ENCODE assay signal across 9 cellular contexts in the genomic region with DNA sequence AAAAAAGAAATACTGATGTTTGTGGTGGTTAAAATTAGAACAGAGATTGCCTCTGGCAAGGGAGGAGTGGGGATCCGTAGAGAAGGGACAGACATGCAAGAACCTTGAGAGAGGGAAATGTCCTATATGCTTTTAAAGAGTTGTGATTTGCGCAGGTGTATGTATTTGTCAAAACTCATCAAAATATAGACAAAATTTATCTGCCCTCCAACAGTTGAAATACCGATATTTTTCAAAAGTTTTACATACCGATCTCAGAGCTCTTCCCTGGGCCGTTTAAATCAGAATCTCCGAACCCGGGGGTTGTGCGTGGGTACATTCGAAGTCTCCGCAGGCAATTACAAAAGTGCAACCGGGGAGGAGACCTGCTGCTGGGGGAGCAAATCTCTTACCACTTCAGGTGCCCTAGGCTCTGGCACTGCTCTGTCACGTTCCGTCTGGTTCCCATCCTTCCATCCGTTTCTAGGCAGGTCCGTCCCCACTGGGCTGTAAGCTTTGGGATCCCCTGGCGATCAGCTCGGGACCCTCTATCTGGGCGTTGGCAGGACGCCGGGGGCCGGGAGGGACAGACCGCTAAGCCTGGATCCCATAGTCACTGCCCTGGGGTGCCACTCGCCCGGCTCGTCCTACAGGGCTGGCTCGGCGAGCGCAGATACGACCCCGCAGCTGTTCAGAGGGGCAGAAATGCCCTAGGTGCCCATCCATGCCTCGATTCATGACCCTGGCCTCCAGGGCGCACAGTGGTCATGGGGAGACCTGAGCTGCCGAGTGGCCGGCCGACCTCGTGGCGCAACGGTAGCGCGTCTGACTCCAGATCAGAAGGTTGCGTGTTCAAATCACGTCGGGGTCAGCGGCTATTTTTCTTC. TPM values are rescaled to one million over a fixed set of nuclear protein-coding genes. Genes with fewer than 3 reads are reported as not detected.
A peak's percentile ranks its signal among the peaks of the same experiment; 100 is the strongest.
DNase-seq lines count a peak whose midpoint lies in the region; ATAC-seq and TF ChIP-seq lines count a peak whose summit lies in the region.
"Had no signal": no experiment of that assay in that cellular context is flagged by ENCODE, and none has a peak within 500 bp of the region (broad histone marks: within the 10 kb centered on the region; RNA-seq: fewer than 3 reads in every experiment).

No MANE protein-coding gene starts in this region.

- no peak for TF ChIP-seq CTCF in CD4-positive, alpha-beta T cell (IDR thresholded peaks at IDR 0.05)
- TF ChIP-seq CTCF in HFFc6 (IDR thresholded peaks at IDR 0.05), result no peak
- TF ChIP-seq CTCF in endothelial cell (IDR thresholded peaks at IDR 0.05; ENCODE audit: unreplicated experiment), result no peak

- H3K36me3 ChIP-seq in mesodermal cell (ENCODE audit: control insufficient read depth, insufficient read depth, low read length), result no peaks in the 10 kb centered on the region

- no peaks in the 10 kb centered on the region for H3K27me3 ChIP-seq in CD4-positive, alpha-beta T cell (ENCODE audit: control insufficient read depth, insufficient read depth, low read length)

- WGBS in mesodermal cell (ENCODE audit: insufficient coverage in 2 of 2), 2 experiments, result 2% methylated on average over 29 to 42 of the region's 44 CpGs

- H3K4me1 Mint-ChIP-seq in CD4-positive, alpha-beta T cell (ENCODE audit: low read depth), result peaks cover 16% of the 10 kb centered on the region
- H3K4me1 Mint-ChIP-seq in HFFc6 (ENCODE audit: low read depth) (peaks cover 10% of the 10 kb centered on the region), endothelial cell (ENCODE audit: unreplicated experiment) (peaks cover 24% of the 10 kb centered on the region)

- no peak overlapping the region for H3K4me3 Mint-ChIP-seq in CD4-positive, alpha-beta T cell
- no peak overlapping the region for H3K4me3 Mint-ChIP-seq in HFFc6
- H3K4me3 Mint-ChIP-seq in endothelial cell (ENCODE audit: unreplicated experiment), result no peak overlapping the region

- CTCF ChIA-PET in CD4-positive, alpha-beta T cell (lab: Charles Lee), result interaction anchor here (0.8 to 4.7 kb wide), 8 partner anchors 9 to 66 kb away, joined by 3 to 30 read pairs (median 9); a partner anchor contains a TSS

- no peaks in the 10 kb centered on the region for H3K27me3 Mint-ChIP-seq in CD4-positive, alpha-beta T cell
- peaks cover 2% of the 10 kb centered on the region; the same call in 1 of the 2 replicates for H3K27me3 Mint-ChIP-seq in HFFc6 (ENCODE audit: insufficient read depth)
- H3K27me3 Mint-ChIP-seq in endothelial cell (ENCODE audit: unreplicated experiment), result peaks cover 3% of the 10 kb centered on the region
- H3K27me3 Mint-ChIP-seq: IgD-negative memory B cell had no signal

- H3K27ac ChIP-seq in CD4-positive, alpha-beta T cell (ENCODE audit: low read depth, low read length), result peak overlapping the region; percentile 76
- H3K27ac ChIP-seq in mesodermal cell (ENCODE audit: low read depth, low read length, severe bottlenecking), result peak overlapping the region; percentile 88

- no peaks in the 10 kb centered on the region for H3K9me3 Mint-ChIP-seq in CD4-positive, alpha-beta T cell
- H3K9me3 Mint-ChIP-seq in HFFc6, result no peaks in the 10 kb centered on the region
- H3K9me3 Mint-ChIP-seq in endothelial cell (ENCODE audit: unreplicated experiment), result no peaks in the 10 kb centered on the region
- H3K9me3 Mint-ChIP-seq: IgD-negative memory B cell had no signal

- peak; percentile 77 to 97 (median 90) for DNase-seq in CD4-positive, alpha-beta T cell
- DNase-seq in HFFc6, result peak; percentile 56
- DNase-seq in NCI-H774 (lab: John Stamatoyannopoulos, UW), result peak; percentile 27
- DNase-seq in activated CD8-positive, alpha-beta memory T cell treated with anti-CD3 and anti-CD28 coated beads for 4 hours (ENCODE audit: low read depth in 2 of 2), result peak; percentile 81 to 90
- peak; percentile 93 for DNase-seq in endothelial cell (ENCODE audit: low spot score)
- DNase-seq in stimulated activated CD8-positive, alpha-beta memory T cell treated with anti-CD3 and anti-CD28 coated beads, Interleukin-15, amount 100 ng/mL, for 1 hour (ENCODE audit: low read depth), result peak; percentile 87

- peak overlapping the region; percentile 85 for H3K4me3 ChIP-seq in mesodermal cell (ENCODE audit: extremely low read depth, insufficient read depth, low read length, poor library complexity, severe bottlenecking)

- POLR2A ChIA-PET in CD4-positive, alpha-beta T cell (lab: Charles Lee), result interaction anchor here (0.7 to 10.5 kb wide), 13 partner anchors 10 to 110 kb away, joined by 5 to 344 read pairs (median 28); a partner anchor contains a TSS

- H3K4me1 ChIP-seq in mesodermal cell (ENCODE audit: control insufficient read depth, insufficient read depth, low read length, poor library complexity, severe bottlenecking), result peaks cover 15% of the 10 kb centered on the region

- peaks cover 3% of the 10 kb centered on the region for H3K36me3 Mint-ChIP-seq in CD4-positive, alpha-beta T cell (ENCODE audit: low read depth)
- no peaks in the 10 kb centered on the region for H3K36me3 Mint-ChIP-seq in HFFc6 (ENCODE audit: low read depth)
- H3K36me3 Mint-ChIP-seq in endothelial cell (ENCODE audit: low read depth, unreplicated experiment), result peaks cover 3% of the 10 kb centered on the region
- H3K36me3 Mint-ChIP-seq: IgD-negative memory B cell had no signal

- H3K27ac Mint-ChIP-seq in CD4-positive, alpha-beta T cell, result no peak overlapping the region
- H3K27ac Mint-ChIP-seq in HFFc6 (no peak overlapping the region), endothelial cell (ENCODE audit: unreplicated experiment) (no peak overlapping the region)

- peak; percentile 8 for ATAC-seq in CD4-positive, alpha-beta T cell (ENCODE audit: poor library complexity)
- no peak for ATAC-seq in GM21390 (IDR thresholded peaks at IDR 0.05; ENCODE audit: unreplicated experiment)

- intact Hi-C loops in CD4-positive, alpha-beta T cell (cut with DNase I, micrococcal nuclease), result loop anchor here (1.0 to 5.0 kb wide), 9 partner anchors 10 to 67 kb away; a partner anchor contains a TSS

- H3K9me3 ChIP-seq in CD4-positive, alpha-beta T cell (ENCODE audit: control insufficient read depth, low read length), result no peaks in the 10 kb centered on the region
- no peaks in the 10 kb centered on the region for H3K9me3 ChIP-seq in mesodermal cell (ENCODE audit: control insufficient read depth, low read length)

RNA-seq across cellular contexts. Expression of a gene that starts 4.2 kb away (rescaled TPM):
- 1 to 10 TPM; 6.1 to 6.4 TPM for total RNA-seq in CD4-positive, alpha-beta T cell
- 1 to 10 TPM; 4.4 to 6.0 (median 4.6) TPM for total RNA-seq in HFFc6 (2021; fragmentation: NEBNext Ultra II Directional; extraction: Animal tissue kit (Norgen Biotek cat#: 25700))
- total RNA-seq in endothelial cell (ENCODE audit: unreplicated experiment), result 9.7 TPM
- 5.8 TPM for polyA plus RNA-seq in mesodermal cell (2013, experiment 1 of 2)
- 4.4 TPM for polyA plus RNA-seq in mesodermal cell (2013, experiment 2 of 2)

RNA-seq across cellular contexts. Expression of a gene that starts 9.6 kb away (rescaled TPM):
- total RNA-seq in CD4-positive, alpha-beta T cell, result 10 to 100 TPM; 12.2 to 12.9 TPM
- 10 to 100 TPM; 13.8 to 18.8 (median 17.5) TPM for total RNA-seq in HFFc6 (2021; fragmentation: NEBNext Ultra II Directional; extraction: Animal tissue kit (Norgen Biotek cat#: 25700))
- total RNA-seq in endothelial cell (ENCODE audit: unreplicated experiment), result 14.6 TPM
- polyA plus RNA-seq in mesodermal cell (2013, experiment 1 of 2), result 36.8 TPM
- 40.6 TPM for polyA plus RNA-seq in mesodermal cell (2013, experiment 2 of 2)

RNA-seq across cellular contexts. Expression of a gene that starts 23.1 kb away (rescaled TPM):
- total RNA-seq in CD4-positive, alpha-beta T cell, result 100 to 1,000 TPM; 351 to 366 TPM
- total RNA-seq in HFFc6 (2021; fragmentation: NEBNext Ultra II Directional; extraction: Animal tissue kit (Norgen Biotek cat#: 25700)), result 10 to 100 TPM; 37.0 to 47.6 (median 44.5) TPM
- total RNA-seq in endothelial cell (ENCODE audit: unreplicated experiment), result 19.8 TPM
- polyA plus RNA-seq in mesodermal cell (2013, experiment 1 of 2), result 30.2 TPM
- polyA plus RNA-seq in mesodermal cell (2013, experiment 2 of 2), result 27.0 TPM

RNA-seq across cellular contexts. Expression of a gene that starts 24.6 kb away (rescaled TPM):
- total RNA-seq in CD4-positive, alpha-beta T cell, result 1 to 10 TPM in 1 of 2 experiments, under 1 TPM in 1; 0.56 to 1.4 TPM
- 10 to 100 TPM; 24.5 to 43.4 (median 39.5) TPM for total RNA-seq in HFFc6 (2021; fragmentation: NEBNext Ultra II Directional; extraction: Animal tissue kit (Norgen Biotek cat#: 25700))
- 21.4 TPM for total RNA-seq in endothelial cell (ENCODE audit: unreplicated experiment)
- polyA plus RNA-seq in mesodermal cell (2013, experiment 1 of 2), result 109 TPM
- polyA plus RNA-seq in mesodermal cell (2013, experiment 2 of 2), result 103 TPM

RNA-seq across cellular contexts. Expression of a gene that starts 33.6 kb away (rescaled TPM):
- 1,000 to 10,000 TPM; 1,723 to 1,794 TPM for total RNA-seq in CD4-positive, alpha-beta T cell
- 10 to 100 TPM; 18.9 to 31.8 (median 26.9) TPM for total RNA-seq in HFFc6 (2021; fragmentation: NEBNext Ultra II Directional; extraction: Animal tissue kit (Norgen Biotek cat#: 25700))
- 30.0 TPM for total RNA-seq in endothelial cell (ENCODE audit: unreplicated experiment)
- 34.6 TPM for polyA plus RNA-seq in mesodermal cell (2013, experiment 1 of 2)
- polyA plus RNA-seq in mesodermal cell (2013, experiment 2 of 2), result 26.0 TPM

Comparison
In these comparisons a context has a peak if more than half of its experiments do, and no peak if none do; other contexts are left out.
1. DNase-seq: peak in every context shown above with its lines; median percentile 93 in endothelial cell; 90 in CD4-positive, alpha-beta T cell; 87 in stimulated activated CD8-positive, alpha-beta memory T cell treated with anti-CD3 and anti-CD28 coated beads, Interleukin-15, amount 100 ng/mL, for 1 hour; 86 in activated CD8-positive, alpha-beta memory T cell treated with anti-CD3 and anti-CD28 coated beads for 4 hours; 56 in HFFc6; 27 in NCI-H774.
2. RNA of a gene that starts 23.1 kb away (total RNA-seq): 351 to 366 TPM in CD4-positive, alpha-beta T cell; 37.0 to 47.6 TPM in HFFc6 and 19.8 TPM in endothelial cell (single experiment); every median in the first group is over 4 times any median in the second.